In the genomic region with DNA sequence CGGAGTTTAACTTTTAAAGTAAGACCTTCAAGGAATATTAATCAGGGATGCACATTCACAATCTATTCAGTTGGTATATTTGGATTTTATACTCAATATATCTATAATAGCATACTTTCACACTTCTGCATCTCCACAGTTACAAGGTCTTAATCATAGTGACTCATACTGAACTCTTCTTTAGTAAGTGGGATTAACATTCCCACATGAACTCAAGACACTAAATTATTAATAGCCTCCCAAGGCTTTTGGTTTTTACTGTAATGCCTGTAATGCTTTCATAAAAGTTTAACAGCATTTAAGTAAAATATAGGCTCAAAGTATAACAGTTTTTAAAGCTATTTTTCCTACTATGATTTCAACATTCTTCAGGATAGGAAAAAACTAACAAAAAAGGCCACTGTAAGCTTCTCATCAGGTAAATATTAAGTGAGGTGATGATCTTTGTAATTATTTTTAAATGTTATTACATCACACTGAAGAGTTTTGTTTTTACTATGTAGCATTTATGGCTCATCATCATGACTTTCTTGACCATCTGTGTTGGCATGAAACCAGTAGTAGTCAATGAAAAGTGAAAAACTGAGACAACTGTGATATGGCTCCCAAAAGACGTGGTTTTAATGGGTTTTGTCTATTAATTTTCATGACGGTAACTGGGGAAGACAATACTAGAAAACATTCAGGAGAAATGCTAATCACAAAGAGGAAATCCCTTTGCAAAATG, we compare ENCODE assay signal across 1 cellular context.
TF ChIP-seq lines count a peak whose summit lies in the region.

No MANE protein-coding gene starts in this region.

TF ChIP-seq in SK-N-SH, 30 proteins besides CTCF, POLR2A, EP300 and RAD21 (continued from another document):
- TF ChIP-seq, protein P1, sequence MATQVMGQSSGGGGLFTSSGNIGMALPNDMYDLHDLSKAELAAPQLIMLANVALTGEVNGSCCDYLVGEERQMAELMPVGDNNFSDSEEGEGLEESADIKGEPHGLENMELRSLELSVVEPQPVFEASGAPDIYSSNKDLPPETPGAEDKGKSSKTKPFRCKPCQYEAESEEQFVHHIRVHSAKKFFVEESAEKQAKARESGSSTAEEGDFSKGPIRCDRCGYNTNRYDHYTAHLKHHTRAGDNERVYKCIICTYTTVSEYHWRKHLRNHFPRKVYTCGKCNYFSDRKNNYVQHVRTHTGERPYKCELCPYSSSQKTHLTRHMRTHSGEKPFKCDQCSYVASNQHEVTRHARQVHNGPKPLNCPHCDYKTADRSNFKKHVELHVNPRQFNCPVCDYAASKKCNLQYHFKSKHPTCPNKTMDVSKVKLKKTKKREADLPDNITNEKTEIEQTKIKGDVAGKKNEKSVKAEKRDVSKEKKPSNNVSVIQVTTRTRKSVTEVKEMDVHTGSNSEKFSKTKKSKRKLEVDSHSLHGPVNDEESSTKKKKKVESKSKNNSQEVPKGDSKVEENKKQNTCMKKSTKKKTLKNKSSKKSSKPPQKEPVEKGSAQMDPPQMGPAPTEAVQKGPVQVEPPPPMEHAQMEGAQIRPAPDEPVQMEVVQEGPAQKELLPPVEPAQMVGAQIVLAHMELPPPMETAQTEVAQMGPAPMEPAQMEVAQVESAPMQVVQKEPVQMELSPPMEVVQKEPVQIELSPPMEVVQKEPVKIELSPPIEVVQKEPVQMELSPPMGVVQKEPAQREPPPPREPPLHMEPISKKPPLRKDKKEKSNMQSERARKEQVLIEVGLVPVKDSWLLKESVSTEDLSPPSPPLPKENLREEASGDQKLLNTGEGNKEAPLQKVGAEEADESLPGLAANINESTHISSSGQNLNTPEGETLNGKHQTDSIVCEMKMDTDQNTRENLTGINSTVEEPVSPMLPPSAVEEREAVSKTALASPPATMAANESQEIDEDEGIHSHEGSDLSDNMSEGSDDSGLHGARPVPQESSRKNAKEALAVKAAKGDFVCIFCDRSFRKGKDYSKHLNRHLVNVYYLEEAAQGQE (IDR thresholded peaks at IDR 0.05; ENCODE audit: low read depth, low read length) = no peak
- TF ChIP-seq SIN3A (IDR thresholded peaks at IDR 0.05; ENCODE audit: borderline replicate concordance, low read depth, low read length) (no peak), FOSL2 (IDR thresholded peaks at IDR 0.05; ENCODE audit: borderline replicate concordance, low read depth) (peak; percentile 3; the same call in 1 of the 2 replicates), EZH2phosphoT487 (IDR thresholded peaks at IDR 0.05; ENCODE audit: borderline replicate concordance, low read depth) (no peak)
